ENCODE assay signal across 13 cellular contexts in genomic region chr7:4703532-4703931, GRCh38.
"Had no signal": no experiment of that assay in that cellular context is flagged by ENCODE, and none has a peak within 500 bp of the region (broad histone marks: within the 10 kb centered on the region; RNA-seq: fewer than 3 reads in every experiment).

No MANE protein-coding gene starts in this region.

- ATAC-seq: activated CD4-positive, alpha-beta T cell treated with anti-CD3 and anti-CD28 coated beads for 36 hours; activated CD8-positive, alpha-beta T cell treated with anti-CD3 and anti-CD28 coated beads, Interleukin-2, amount 10 ng/mL, durations not matched to agents 7 days and 5 days; activated naive CD8-positive, alpha-beta T cell treated with anti-CD3 and anti-CD28 coated beads, Interleukin-2, amount 50 U/mL, for 24 hours; mucosa of descending colon; naive thymus-derived CD8-positive, alpha-beta T cell; stimulated activated naive CD8-positive, alpha-beta T cell treated with anti-CD3 and anti-CD28 coated beads, Interleukin-15, Interleukin-2, amounts not matched to agents 100 U/mL and 50 U/mL, for 24 hours; T-cell had no signal

- H3K27ac Mint-ChIP-seq: activated CD4-positive, alpha-beta T cell treated with anti-CD3 and anti-CD28 coated beads for 36 hours; activated CD8-positive, alpha-beta T cell treated with anti-CD3 and anti-CD28 coated beads, Interleukin-2, amount 10 ng/mL, durations not matched to agents 7 days and 5 days; activated naive CD8-positive, alpha-beta T cell treated with anti-CD3 and anti-CD28 coated beads, Interleukin-2, amount 50 U/mL, for 24 hours; T-cell had no signal

- H3K36me3 Mint-ChIP-seq: T-cell had no signal

- DNase-seq: activated CD4-positive, alpha-beta T cell treated with anti-CD3 and anti-CD28 coated beads for 36 hours; activated CD8-positive, alpha-beta memory T cell treated with anti-CD3 and anti-CD28 coated beads, Interleukin-2, amount 50 U/mL, for 48 hours; activated CD8-positive, alpha-beta T cell treated with anti-CD3 and anti-CD28 coated beads, Interleukin-2, amount 10 ng/mL, durations not matched to agents 7 days and 5 days; activated naive CD4-positive, alpha-beta T cell treated with Interleukin-2 at 50 U/mL for 16 hours; activated naive CD8-positive, alpha-beta T cell treated with anti-CD3 and anti-CD28 coated beads, Interleukin-2, amount 50 U/mL, for 24 hours; mucosa of descending colon; naive thymus-derived CD8-positive, alpha-beta T cell; stimulated activated CD4-positive, alpha-beta T cell treated with anti-CD3 and anti-CD28 coated beads, Interleukin-4, amount 100 ng/mL, for 1 hour; stimulated activated CD8-positive, alpha-beta memory T cell treated with anti-CD3 and anti-CD28 coated beads, Interleukin-4, amount 100 ng/mL, for 48 hours; stimulated activated naive CD8-positive, alpha-beta T cell treated with anti-CD3 and anti-CD28 coated beads, Interleukin-15, Interleukin-2, amounts not matched to agents 100 U/mL and 50 U/mL, for 24 hours; T-cell; T1000 had no signal

- H3K27me3 Mint-ChIP-seq: activated CD4-positive, alpha-beta T cell treated with anti-CD3 and anti-CD28 coated beads for 36 hours; activated naive CD8-positive, alpha-beta T cell treated with anti-CD3 and anti-CD28 coated beads, Interleukin-2, amount 50 U/mL, for 24 hours; naive thymus-derived CD8-positive, alpha-beta T cell; T-cell had no signal

- H3K4me3 Mint-ChIP-seq: activated CD4-positive, alpha-beta T cell treated with anti-CD3 and anti-CD28 coated beads for 36 hours; activated CD8-positive, alpha-beta T cell treated with anti-CD3 and anti-CD28 coated beads, Interleukin-2, amount 10 ng/mL, durations not matched to agents 7 days and 5 days; activated naive CD8-positive, alpha-beta T cell treated with anti-CD3 and anti-CD28 coated beads, Interleukin-2, amount 50 U/mL, for 24 hours; naive thymus-derived CD8-positive, alpha-beta T cell; T-cell had no signal

- H3K9me3 Mint-ChIP-seq: activated naive CD8-positive, alpha-beta T cell treated with anti-CD3 and anti-CD28 coated beads, Interleukin-2, amount 50 U/mL, for 24 hours; endodermal cell; naive thymus-derived CD8-positive, alpha-beta T cell; T-cell had no signal
